In genomic region chr18:51064256-51064655, GRCh38 we compare ENCODE assay signal across 1 cellular context.
TF ChIP-seq lines count a peak whose summit lies in the region.

No MANE protein-coding gene starts in this region.

TF ChIP-seq in IMR-90, 13 proteins besides CTCF, POLR2A, EP300 and RAD21 (continued from another document):
- no peak for TF ChIP-seq USF2 (IDR thresholded peaks at IDR 0.05; ENCODE audit: low read depth, low read length)
- no peak for TF ChIP-seq MAZ (IDR thresholded peaks at IDR 0.05; ENCODE audit: borderline replicate concordance, low read depth, low read length)
- no peak for TF ChIP-seq CEBPB (IDR thresholded peaks at IDR 0.05; ENCODE audit: low read depth, low read length)
- no peak for TF ChIP-seq SMC3 (IDR thresholded peaks at IDR 0.05; ENCODE audit: low read depth, low read length)
- no peak for TF ChIP-seq NFE2L2 (IDR thresholded peaks at IDR 0.05; ENCODE audit: low read depth, low read length)
- TF ChIP-seq BHLHE40 (IDR thresholded peaks at IDR 0.05; ENCODE audit: low read depth, low read length), result no peak
- TF ChIP-seq MAFK (IDR thresholded peaks at IDR 0.05; ENCODE audit: low read depth, low read length), result no peak
- TF ChIP-seq RCOR1 (IDR thresholded peaks at IDR 0.05; ENCODE audit: insufficient replicate concordance, low read length), result no peak
- TF ChIP-seq CHD1 (IDR thresholded peaks at IDR 0.05; ENCODE audit: low read depth, low read length), result no peak
- no peak for TF ChIP-seq FOS (IDR thresholded peaks at IDR 0.05; ENCODE audit: low read depth, low read length)
- TF ChIP-seq RFX5 (IDR thresholded peaks at IDR 0.05; ENCODE audit: low read depth, low read length), result no peak
- TF ChIP-seq, protein P1, sequence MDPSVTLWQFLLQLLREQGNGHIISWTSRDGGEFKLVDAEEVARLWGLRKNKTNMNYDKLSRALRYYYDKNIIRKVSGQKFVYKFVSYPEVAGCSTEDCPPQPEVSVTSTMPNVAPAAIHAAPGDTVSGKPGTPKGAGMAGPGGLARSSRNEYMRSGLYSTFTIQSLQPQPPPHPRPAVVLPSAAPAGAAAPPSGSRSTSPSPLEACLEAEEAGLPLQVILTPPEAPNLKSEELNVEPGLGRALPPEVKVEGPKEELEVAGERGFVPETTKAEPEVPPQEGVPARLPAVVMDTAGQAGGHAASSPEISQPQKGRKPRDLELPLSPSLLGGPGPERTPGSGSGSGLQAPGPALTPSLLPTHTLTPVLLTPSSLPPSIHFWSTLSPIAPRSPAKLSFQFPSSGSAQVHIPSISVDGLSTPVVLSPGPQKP (IDR thresholded peaks at IDR 0.05; ENCODE audit: borderline replicate concordance, low read depth, low read length), result no peak
